In genomic region chr10:32954080-32954479, GRCh38 we compare ENCODE assay signal across 9 cellular contexts. TPM values are rescaled to one million over a fixed set of nuclear protein-coding genes. Genes with fewer than 3 reads are reported as not detected.
DNase-seq lines count a peak whose midpoint lies in the region; ATAC-seq and TF ChIP-seq lines count a peak whose summit lies in the region.
"Had no signal": no experiment of that assay in that cellular context is flagged by ENCODE, and none has a peak within 500 bp of the region (broad histone marks: within the 10 kb centered on the region; RNA-seq: fewer than 3 reads in every experiment).

No MANE protein-coding gene starts in this region.

- H3K9me3 ChIP-seq in T-helper 17 cell (ENCODE audit: control insufficient read depth, low read length, poor library complexity, severe bottlenecking): no peaks in the 10 kb centered on the region
- H3K9me3 ChIP-seq in esophagus squamous epithelium: no peaks in the 10 kb centered on the region

- TF ChIP-seq CTCF in GM13976 (IDR thresholded peaks at IDR 0.05; ENCODE audit: borderline replicate concordance, control extremely low read depth, extremely low read depth, insufficient read depth, missing control alignments): peak; percentile 5
- no peak for TF ChIP-seq CTCF in esophagus squamous epithelium (IDR thresholded peaks at IDR 0.05)

- no peaks in the 10 kb centered on the region for H3K27me3 ChIP-seq in esophagus squamous epithelium

- in situ Hi-C loops in GM13976 (cut with MboI; ENCODE audit: low sequenced_read_pairs, unreplicated experiment): no loop called here

- no peaks in the 10 kb centered on the region for H3K36me3 ChIP-seq in esophagus squamous epithelium

- peaks cover 12 to 85% (median 30%) of the 10 kb centered on the region in 3 donors for H3K4me1 ChIP-seq in esophagus squamous epithelium

- peaks cover 12% of the 10 kb centered on the region for H3K36me3 Mint-ChIP-seq in T-helper 17 cell (ENCODE audit: low read depth)
- peaks cover 2% of the 10 kb centered on the region for H3K36me3 Mint-ChIP-seq in activated CD4-positive, alpha-beta T cell treated with anti-CD3 and anti-CD28 coated beads, Interleukin-2, amount 10 ng/mL, durations not matched to agents 24 days and 14 days (ENCODE audit: low read depth)

- H3K4me3 ChIP-seq in esophagus squamous epithelium (no peak overlapping the region), skeletal muscle cell (ENCODE audit: low read depth, low read length) (peak overlapping the region; percentile 4)

- peaks cover 66% of the 10 kb centered on the region for H3K4me1 Mint-ChIP-seq in T-helper 17 cell
- H3K4me1 Mint-ChIP-seq in activated CD4-positive, alpha-beta T cell treated with anti-CD3 and anti-CD28 coated beads, Interleukin-2, amount 10 ng/mL, durations not matched to agents 24 days and 14 days: peaks cover 35% of the 10 kb centered on the region

- H3K27me3 Mint-ChIP-seq in T-helper 17 cell: no peaks in the 10 kb centered on the region
- no peaks in the 10 kb centered on the region for H3K27me3 Mint-ChIP-seq in activated CD4-positive, alpha-beta T cell treated with anti-CD3 and anti-CD28 coated beads, Interleukin-2, amount 10 ng/mL, durations not matched to agents 24 days and 14 days

- H3K27ac Mint-ChIP-seq in T-helper 17 cell: peak overlapping the region; percentile 96
- no peak overlapping the region for H3K27ac Mint-ChIP-seq in activated CD4-positive, alpha-beta T cell treated with anti-CD3 and anti-CD28 coated beads, Interleukin-2, amount 10 ng/mL, durations not matched to agents 24 days and 14 days

- intact Hi-C loops in esophagus squamous epithelium (cut with DNase I): no loop called here
- intact Hi-C loops in activated CD4-positive, alpha-beta T cell treated with anti-CD3 and anti-CD28 coated beads, Interleukin-2, amount 10 ng/mL, durations not matched to agents 24 days and 14 days (cut with micrococcal nuclease): loop anchor here (10.0 kb wide), 1 partner anchor 411 kb away; no protein-coding TSS in a partner anchor

- no peak for TF ChIP-seq POLR2A in esophagus squamous epithelium (IDR thresholded peaks at IDR 0.05)

- peak overlapping the region in 3 of 4 donors; percentile 42 to 98 (median 95) for H3K27ac ChIP-seq in esophagus squamous epithelium

- DNase-seq in GM13976 (ENCODE audit: low spot score) (no peak), T-helper 17 cell (no peak), esophagus squamous epithelium (lab: John Stamatoyannopoulos, UW) (no peak), skeletal muscle cell (ENCODE audit: low read depth) (no peak), T-helper 1 cell (no peak)
- no peak for DNase-seq in activated CD4-positive, alpha-beta T cell treated with anti-CD3 and anti-CD28 coated beads, Interleukin-2, amount 10 ng/mL, durations not matched to agents 24 days and 14 days
- DNase-seq: aorta had no signal

- H3K9me3 Mint-ChIP-seq in activated CD4-positive, alpha-beta T cell treated with anti-CD3 and anti-CD28 coated beads, Interleukin-2, amount 10 ng/mL, durations not matched to agents 24 days and 14 days: no peaks in the 10 kb centered on the region

- H3K4me3 Mint-ChIP-seq in T-helper 17 cell: peak overlapping the region; percentile 96
- no peak overlapping the region for H3K4me3 Mint-ChIP-seq in activated CD4-positive, alpha-beta T cell treated with anti-CD3 and anti-CD28 coated beads, Interleukin-2, amount 10 ng/mL, durations not matched to agents 24 days and 14 days

- ATAC-seq in T-helper 17 cell (no peak), HG02588 (IDR thresholded peaks at IDR 0.05; ENCODE audit: unreplicated experiment) (no peak), GM18858 (IDR thresholded peaks at IDR 0.05; ENCODE audit: unreplicated experiment) (no peak)

RNA-seq across cellular contexts. Expression of gene ITGB1, which starts 4.0 kb away (rescaled TPM):
- total RNA-seq in T-helper 17 cell (100 to 1,000 TPM; 392 to 428 TPM), esophagus squamous epithelium (100 to 1,000 TPM in 3 of 4 donors, 10 to 100 TPM in 1; 70.5 to 323 (median 161) TPM)
- 50.5 and 57.5 TPM in 2 replicates for total RNA-seq in activated CD4-positive, alpha-beta T cell treated with anti-CD3 and anti-CD28 coated beads, Interleukin-2, amount 10 ng/mL, durations not matched to agents 24 days and 14 days
